Comparison of ENCODE assay signal across 8 cellular contexts in the genomic region with DNA sequence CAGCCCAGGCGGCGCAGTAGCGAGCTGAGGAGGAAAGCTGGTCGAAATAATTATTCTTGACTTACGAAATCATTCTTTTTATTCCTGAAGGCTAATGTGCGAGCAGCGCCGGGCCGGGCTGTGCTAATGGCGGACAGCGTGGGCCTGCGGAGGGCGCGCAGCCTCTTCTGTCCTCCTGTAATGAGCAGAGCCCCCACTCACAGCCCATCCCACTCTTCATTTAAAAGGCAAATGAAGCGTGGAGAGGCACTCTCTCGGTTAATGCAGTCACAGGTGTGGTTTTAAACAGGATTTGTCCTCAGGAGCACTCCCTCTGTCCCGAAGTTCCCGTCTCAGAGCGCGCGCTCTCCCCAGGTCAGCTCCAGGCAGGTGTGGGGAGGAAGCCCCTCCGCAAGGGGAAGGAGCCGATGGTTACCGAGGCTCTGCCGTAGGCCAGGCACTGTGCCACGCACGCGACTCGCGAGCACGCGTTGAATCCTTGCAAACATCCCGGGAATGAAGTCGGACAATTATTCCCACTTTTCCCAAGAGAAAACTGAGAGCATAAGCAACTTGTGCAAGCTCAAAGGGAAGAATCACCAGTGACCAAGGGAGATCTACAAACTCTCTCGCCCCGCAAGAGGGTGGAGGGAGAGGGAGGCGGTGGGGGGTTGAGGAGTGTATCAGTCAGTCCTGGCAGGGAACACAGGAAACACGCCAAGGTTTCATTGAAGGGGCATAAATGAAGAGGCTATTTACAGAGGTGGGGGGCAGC. TPM values are rescaled to one million over a fixed set of nuclear protein-coding genes. Genes with fewer than 3 reads are reported as not detected.
DNase-seq lines count a peak whose midpoint lies in the region; ATAC-seq and TF ChIP-seq lines count a peak whose summit lies in the region.

No MANE protein-coding gene starts in this region.

- H3K4me1 ChIP-seq in psoas muscle: peaks cover 12% of the 10 kb centered on the region

- peaks cover 0 to 7% of the 10 kb centered on the region in 2 donors for H3K36me3 Mint-ChIP-seq in activated naive CD4-positive, alpha-beta T cell treated with anti-CD3 and anti-CD28 coated beads, Interleukin-2, amount 50 U/mL, for 72 hours

- H3K27me3 ChIP-seq in psoas muscle (ENCODE audit: insufficient read depth in 3 of 3, low read length in 2 of 3): no peaks in the 10 kb centered on the region

- H3K27ac ChIP-seq in psoas muscle: no peak overlapping the region

- ATAC-seq in activated naive CD4-positive, alpha-beta T cell treated with anti-CD3 and anti-CD28 coated beads, Interleukin-2, amount 50 U/mL, for 72 hours: peak; percentile 70 to 72
- peak; percentile 78 for ATAC-seq in left ventricle myocardium superior
- peak in 3 of 4 donors; percentile 69 to 86 (median 72) for ATAC-seq in psoas muscle
- ATAC-seq in HG03469 (IDR thresholded peaks at IDR 0.05; ENCODE audit: unreplicated experiment): no peak

- H3K9me3 ChIP-seq in psoas muscle: no peaks in the 10 kb centered on the region

- intact Hi-C loops in left ventricle myocardium superior (cut with micrococcal nuclease) (no loop called here), psoas muscle (cut with DNase I) (no loop called here)

- H3K36me3 ChIP-seq in psoas muscle (ENCODE audit: insufficient read depth in 1 of 2, low read depth in 1 of 2): no peaks in the 10 kb centered on the region

- peak overlapping the region; percentile 73 for H3K4me3 ChIP-seq in psoas muscle

- no peaks in the 10 kb centered on the region for H3K9me3 Mint-ChIP-seq in activated naive CD4-positive, alpha-beta T cell treated with anti-CD3 and anti-CD28 coated beads, Interleukin-2, amount 50 U/mL, for 72 hours

- H3K27ac Mint-ChIP-seq in activated naive CD4-positive, alpha-beta T cell treated with anti-CD3 and anti-CD28 coated beads, Interleukin-2, amount 50 U/mL, for 72 hours: peak overlapping the region in 1 of 2 donors; percentile 89

- TF ChIP-seq CTCF in psoas muscle (IDR thresholded peaks at IDR 0.05): no peak

- 5 to 6% (median 5%) methylated on average over 38 of the region's 38 CpGs for WGBS in psoas muscle, 3 donors

- DNase-seq in DMS53 (lab: John Stamatoyannopoulos, UW) (peak; percentile 63), NCI-H1092 treated with DMSO at 0.1 percent for 48 hours (lab: John Stamatoyannopoulos, UW) (peak; percentile 75), left ventricle myocardium superior (peak; percentile 64), psoas muscle (peak; percentile 37 to 68), amniotic stem cell (lab: John Stamatoyannopoulos, UW) (no peak), DMS114 treated with DMSO at 0.1 percent for 48 hours (lab: John Stamatoyannopoulos, UW; ENCODE audit: unreplicated experiment) (no peak)
- DNase-seq in activated naive CD4-positive, alpha-beta T cell treated with anti-CD3 and anti-CD28 coated beads, Interleukin-2, amount 50 U/mL, for 72 hours (ENCODE audit: low spot score in 2 of 2): peak in 1 of 2 donors; percentile 36

RNA-seq across cellular contexts. Expression of gene ZFAND3, which starts 35.5 kb away (rescaled TPM):
- 10 to 100 TPM; 34.1 to 37.2 TPM for total RNA-seq in activated naive CD4-positive, alpha-beta T cell treated with anti-CD3 and anti-CD28 coated beads, Interleukin-2, amount 50 U/mL, for 72 hours
- total RNA-seq in left ventricle myocardium superior (83.5 TPM), psoas muscle (100 to 1,000 TPM; 141 to 166 (median 157) TPM)
- 10 to 100 TPM; 48.5 to 74.1 (median 58.8) TPM for polyA plus RNA-seq in psoas muscle

Comparison
In these comparisons a context has a peak if more than half of its experiments do, and no peak if none do; other contexts are left out.
1. DNase-seq: peak in DMS53 (single experiment), NCI-H1092 treated with DMSO at 0.1 percent for 48 hours (single experiment), left ventricle myocardium superior (single experiment) and psoas muscle (2 of 2); none in amniotic stem cell (single experiment) and DMS114 treated with DMSO at 0.1 percent for 48 hours (single experiment).